1 cellular context compared by ENCODE assay signal in genomic region chr17:40122944-40123810, GRCh38.
TF ChIP-seq lines count a peak whose summit lies in the region.

No MANE protein-coding gene starts in this region.

TF ChIP-seq in HepG2, 621 proteins besides CTCF, POLR2A, EP300 and RAD21 (continued from another document and continues in another):
- 0 out of 2 replicates have a peak, but pooled peaks have one; percentile 4 for TF ChIP-seq ZNF770 (CRISPR knock-in tag; IDR thresholded peaks at IDR 0.05)
- TF ChIP-seq TFE3 (CRISPR knock-in tag; IDR thresholded peaks at IDR 0.05), result 0 out of 2 replicates have a peak, but pooled peaks have one; percentile 8
- TF ChIP-seq ZNF143 (CRISPR knock-in tag; IDR thresholded peaks at IDR 0.05), result no peak
- TF ChIP-seq MED1 (CRISPR knock-in tag; IDR thresholded peaks at IDR 0.05), result peak; percentile 6; the same call in 1 of the 2 replicates
- peak; percentile 70 for TF ChIP-seq CHD4 (IDR thresholded peaks at IDR 0.05; ENCODE audit: borderline replicate concordance, low read length)
- peak; percentile 81 for TF ChIP-seq ZNF687 (CRISPR knock-in tag; IDR thresholded peaks at IDR 0.05)
- 0 out of 2 replicates have a peak, but pooled peaks have one; percentile 60 for TF ChIP-seq IRF2 (CRISPR knock-in tag; IDR thresholded peaks at IDR 0.05)
- TF ChIP-seq PCBP2 (optimal IDR thresholded peaks at IDR 0.05; ENCODE audit: low read depth, low read length, poor library complexity, severe bottlenecking), result peak; percentile 85
- peak; percentile 69 for TF ChIP-seq RBM22 (optimal IDR thresholded peaks at IDR 0.05; ENCODE audit: low read length)
- TF ChIP-seq ZGPAT (CRISPR knock-in tag; IDR thresholded peaks at IDR 0.05), result peak; percentile 56; the same call in 1 of the 2 replicates
- TF ChIP-seq ZFP37 (CRISPR knock-in tag; IDR thresholded peaks at IDR 0.05; ENCODE audit: borderline replicate concordance), result peak; percentile 17; the same call in 1 of the 2 replicates
- TF ChIP-seq DR1 (CRISPR knock-in tag; IDR thresholded peaks at IDR 0.05), result no peak
- no peak for TF ChIP-seq ZNF510 (CRISPR knock-in tag; IDR thresholded peaks at IDR 0.05; ENCODE audit: low read depth)
- peak; percentile 63; the same call in 1 of the 2 replicates for TF ChIP-seq ZNF704 (CRISPR knock-in tag; IDR thresholded peaks at IDR 0.05; ENCODE audit: borderline replicate concordance)
- TF ChIP-seq ZNF546 (CRISPR knock-in tag; conservative IDR thresholded peaks at IDR 0.05), result 0 out of 2 replicates have a peak, but pooled peaks have one; percentile 2
- peak; percentile 90 for TF ChIP-seq ZNF281 (CRISPR knock-in tag; IDR thresholded peaks at IDR 0.05; ENCODE audit: borderline replicate concordance)
- peak; percentile 90 for TF ChIP-seq NR2F6 (IDR thresholded peaks at IDR 0.05)
- peak; percentile 68 for TF ChIP-seq NR2F6 (CRISPR knock-in tag; IDR thresholded peaks at IDR 0.05)
- peak; percentile 11; the same call in 1 of the 2 replicates for TF ChIP-seq ZNF547 (CRISPR knock-in tag; IDR thresholded peaks at IDR 0.05)
- TF ChIP-seq ZNF816 (CRISPR knock-in tag; IDR thresholded peaks at IDR 0.05; ENCODE audit: borderline replicate concordance), result peak; percentile 78; the same call in 1 of the 2 replicates
- TF ChIP-seq KDM4B (CRISPR knock-in tag; IDR thresholded peaks at IDR 0.05), result no peak
- TF ChIP-seq CCDC6 (CRISPR knock-in tag; IDR thresholded peaks at IDR 0.05), result peak; percentile 16; the same call in 1 of the 2 replicates
- no peak for TF ChIP-seq SMYD3 (CRISPR knock-in tag; IDR thresholded peaks at IDR 0.05)
- TF ChIP-seq ZNF878 (CRISPR knock-in tag; IDR thresholded peaks at IDR 0.05), result peak; percentile 9; the same call in 1 of the 2 replicates
- peak; percentile 48 for TF ChIP-seq ZFX (CRISPR knock-in tag; IDR thresholded peaks at IDR 0.05; ENCODE audit: low read depth)
- TF ChIP-seq PREB (CRISPR knock-in tag; IDR thresholded peaks at IDR 0.05), result no peak
- peak; percentile 51; the same call in 1 of the 2 replicates for TF ChIP-seq GFI1 (CRISPR knock-in tag; IDR thresholded peaks at IDR 0.05; ENCODE audit: borderline replicate concordance)
- peak; percentile 79; the same call in 1 of the 2 replicates for TF ChIP-seq ARNT2 (CRISPR knock-in tag; IDR thresholded peaks at IDR 0.05; ENCODE audit: low read depth)
- TF ChIP-seq ZNF800 (CRISPR knock-in tag; IDR thresholded peaks at IDR 0.05), result no peak
- 0 out of 2 replicates have a peak, but pooled peaks have one; percentile 16 for TF ChIP-seq RXRB (CRISPR knock-in tag; IDR thresholded peaks at IDR 0.05; ENCODE audit: borderline replicate concordance)
- TF ChIP-seq ZNF709 (CRISPR knock-in tag; IDR thresholded peaks at IDR 0.05), result peak; percentile 68; the same call in 1 of the 2 replicates
- TF ChIP-seq NFYB (CRISPR knock-in tag; IDR thresholded peaks at IDR 0.05), result no peak
- peak; percentile 90 for TF ChIP-seq ZNF605 (CRISPR knock-in tag; IDR thresholded peaks at IDR 0.05)
- peak; percentile 1 for TF ChIP-seq ZNF18 (CRISPR knock-in tag; IDR thresholded peaks at IDR 0.05; ENCODE audit: insufficient replicate concordance)
- TF ChIP-seq MYPOP (CRISPR knock-in tag; IDR thresholded peaks at IDR 0.05), result peak; percentile 13; the same call in 1 of the 2 replicates
- TF ChIP-seq SRSF9 (IDR thresholded peaks at IDR 0.05; ENCODE audit: borderline replicate concordance, insufficient read depth, low read depth, low read length, poor library complexity, severe bottlenecking), result no peak
- TF ChIP-seq ZNF883 (CRISPR knock-in tag; IDR thresholded peaks at IDR 0.05; ENCODE audit: not compliant biosample characterization), result peak; percentile 57
